ENCODE assay signal across 12 cellular contexts in the genomic region with DNA sequence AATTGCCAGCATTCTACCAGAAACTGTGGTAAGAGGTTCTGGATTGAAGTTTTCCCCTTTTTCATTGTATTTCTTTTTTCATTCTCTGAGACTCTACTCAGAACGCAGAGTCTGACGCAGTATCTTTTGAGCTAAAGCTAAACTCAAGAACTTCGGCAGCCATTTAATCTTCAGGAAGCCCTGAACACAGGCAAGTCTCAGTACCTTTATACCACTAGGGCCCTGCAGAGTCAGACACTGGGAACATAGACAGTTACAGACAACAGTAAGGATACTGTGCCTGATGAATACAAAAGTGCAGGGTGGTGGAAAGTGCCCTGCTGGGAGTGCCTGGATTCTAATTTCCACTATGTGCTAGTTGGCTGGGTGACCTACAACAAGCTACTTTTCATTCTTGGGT. TPM values are rescaled to one million over a fixed set of nuclear protein-coding genes. Genes with fewer than 3 reads are reported as not detected.
A peak's percentile ranks its signal among the peaks of the same experiment; 100 is the strongest.
DNase-seq lines count a peak whose midpoint lies in the region; ATAC-seq and TF ChIP-seq lines count a peak whose summit lies in the region.
"Not testable (repeated sequence)": the region's sequence is repeated elsewhere in the genome, so short reads cannot be mapped to it uniquely, and the experiment has no call there.
"Had no signal": no experiment of that assay in that cellular context is flagged by ENCODE, and none has a peak within 500 bp of the region (broad histone marks: within the 10 kb centered on the region; RNA-seq: fewer than 3 reads in every experiment).

No MANE protein-coding gene starts in this region.

- not testable (repeated sequence) for H3K9me2 ChIP-seq in Loucy (replicated peaks; ENCODE audit: low read depth, low read length)

- H3K79me2 ChIP-seq in Loucy (ENCODE audit: insufficient read depth, low read length): not testable (repeated sequence)

- 97 to 98% methylated on average over 3 of the region's 3 CpGs for WGBS in ectodermal cell, 2 experiments

- H3K27ac ChIP-seq in BLaER1; ectodermal cell (ENCODE audit: insufficient read depth, low read depth, low read length, poor library complexity, severe bottlenecking): not testable (repeated sequence)

- CTCF ChIA-PET in WTC11 (lab: Charles Lee): interaction anchor here (0.8 kb wide), 1 partner anchor 31 kb away, joined by 4 read pairs; no protein-coding TSS in a partner anchor
- CTCF ChIA-PET in activated naive CD4-positive, alpha-beta T cell treated with anti-CD3 and anti-CD28 coated beads for 36 hours (lab: Charles Lee): not testable (repeated sequence)

- H3K36me3 Mint-ChIP-seq in WTC11: peaks cover 17% of the 10 kb centered on the region
- peaks cover 14% of the 10 kb centered on the region for H3K36me3 Mint-ChIP-seq in activated naive CD4-positive, alpha-beta T cell treated with anti-CD3 and anti-CD28 coated beads for 36 hours (ENCODE audit: low read depth)
- not testable (repeated sequence) for H3K36me3 Mint-ChIP-seq in memory B cell; progenitor cell of endocrine pancreas (ENCODE audit: insufficient read depth)

- H3K4me2 ChIP-seq in BLaER1 (peak overlapping the region; percentile 70), Loucy (ENCODE audit: low read depth, low read length, poor library complexity, severe bottlenecking) (peak overlapping the region; percentile 79)

- peak overlapping the region; percentile 93 for H3K4me3 Mint-ChIP-seq in WTC11
- peak overlapping the region; percentile 95 for H3K4me3 Mint-ChIP-seq in activated naive CD4-positive, alpha-beta T cell treated with anti-CD3 and anti-CD28 coated beads for 36 hours
- H3K4me3 Mint-ChIP-seq in memory B cell: peak overlapping the region; percentile 98
- H3K4me3 Mint-ChIP-seq in progenitor cell of endocrine pancreas (ENCODE audit: low read depth): peak overlapping the region; percentile 92

- not testable (repeated sequence) for H3F3A ChIP-seq in Loucy (ENCODE audit: low read depth)

- not testable (repeated sequence) for ATAC-seq in WTC11; memory B cell (ENCODE audit: low read depth)

- not testable (repeated sequence) for H4K20me1 ChIP-seq in BLaER1; Loucy (ENCODE audit: insufficient read depth, low read length, poor library complexity, severe bottlenecking)

- in situ Hi-C loops in GM13976 (cut with MboI; ENCODE audit: low sequenced_read_pairs, unreplicated experiment): not testable (repeated sequence)

- intact Hi-C loops in activated naive CD4-positive, alpha-beta T cell treated with anti-CD3 and anti-CD28 coated beads for 36 hours (cut with micrococcal nuclease): not testable (repeated sequence)

- not testable (repeated sequence) for H3K27me3 Mint-ChIP-seq in WTC11 (ENCODE audit: low read depth); activated naive CD4-positive, alpha-beta T cell treated with anti-CD3 and anti-CD28 coated beads for 36 hours (ENCODE audit: low read depth); memory B cell; progenitor cell of endocrine pancreas

- H3K4me3 ChIP-seq in BLaER1: not testable (repeated sequence)
- H3K4me3 ChIP-seq in Loucy (ENCODE audit: low read length, poor library complexity, severe bottlenecking): peak overlapping the region; percentile 81
- peak overlapping the region; percentile 66 for H3K4me3 ChIP-seq in ectodermal cell (ENCODE audit: insufficient read depth, low read depth, low read length)

- not testable (repeated sequence) for H2AFZ ChIP-seq in Loucy (ENCODE audit: low read length)

- not testable (repeated sequence) for H3K9me3 ChIP-seq in BLaER1; Loucy (ENCODE audit: insufficient read depth, low read depth, low read length); ectodermal cell (ENCODE audit: control insufficient read depth, low read length)

- H3K36me3 ChIP-seq in BLaER1; Loucy (ENCODE audit: insufficient read depth, low read length); ectodermal cell (ENCODE audit: control insufficient read depth, insufficient read depth, low read length): not testable (repeated sequence)

- DNase-seq in GM13976 (ENCODE audit: low spot score): peak; percentile 3
- not testable (repeated sequence) for DNase-seq in WTC11 (ENCODE audit: low spot score); activated naive CD4-positive, alpha-beta T cell treated with anti-CD3 and anti-CD28 coated beads for 36 hours; memory B cell (ENCODE audit: low spot score in 2 of 2); progenitor cell of endocrine pancreas (ENCODE audit: low spot score, unreplicated experiment)

- POLR2A ChIA-PET in WTC11 (lab: Charles Lee): not testable (repeated sequence)

- not testable (repeated sequence) for H3K27ac Mint-ChIP-seq in WTC11; activated naive CD4-positive, alpha-beta T cell treated with anti-CD3 and anti-CD28 coated beads for 36 hours; progenitor cell of endocrine pancreas
- peak overlapping the region; percentile 24 for H3K27ac Mint-ChIP-seq in memory B cell

- not testable (repeated sequence) for TF ChIP-seq CTCF in GM13976 (IDR thresholded peaks at IDR 0.05; ENCODE audit: borderline replicate concordance, control extremely low read depth, extremely low read depth, insufficient read depth, missing control alignments); Loucy (conservative IDR thresholded peaks at IDR 0.05; ENCODE audit: low read length); WTC11 (IDR thresholded peaks at IDR 0.05); progenitor cell of endocrine pancreas (IDR thresholded peaks at IDR 0.05; ENCODE audit: unreplicated experiment)

- H3K9me3 Mint-ChIP-seq in WTC11; activated naive CD4-positive, alpha-beta T cell treated with anti-CD3 and anti-CD28 coated beads for 36 hours; memory B cell; progenitor cell of endocrine pancreas (ENCODE audit: low read depth): not testable (repeated sequence)

- not testable (repeated sequence) for H3K27me3 ChIP-seq in BLaER1; Loucy (ENCODE audit: insufficient read depth, low read length, poor library complexity, severe bottlenecking); ectodermal cell (ENCODE audit: control insufficient read depth, insufficient read depth, low read length, poor library complexity, severe bottlenecking)

- not testable (repeated sequence) for H3K9ac ChIP-seq in BLaER1; Loucy (ENCODE audit: low read depth, low read length, poor library complexity, severe bottlenecking)

- not testable (repeated sequence) for H3K4me1 ChIP-seq in BLaER1; ectodermal cell (ENCODE audit: control insufficient read depth, insufficient read depth, low read length)
- peaks cover 11% of the 10 kb centered on the region for H3K4me1 ChIP-seq in Loucy (ENCODE audit: insufficient read depth, low read length, poor library complexity, severe bottlenecking)

- H3K4me1 Mint-ChIP-seq in WTC11 (peaks cover 14% of the 10 kb centered on the region), memory B cell (peaks cover 12% of the 10 kb centered on the region)
- peaks cover 20% of the 10 kb centered on the region for H3K4me1 Mint-ChIP-seq in activated naive CD4-positive, alpha-beta T cell treated with anti-CD3 and anti-CD28 coated beads for 36 hours (ENCODE audit: low read depth)
- not testable (repeated sequence) for H3K4me1 Mint-ChIP-seq in progenitor cell of endocrine pancreas (ENCODE audit: low read depth)

RNA-seq across cellular contexts. Expression of a gene that starts 1.0 kb away (rescaled TPM):
- total RNA-seq in WTC11 (2021) (20.6 to 27.8 TPM (median 26.8 TPM) in 3 replicates), progenitor cell of endocrine pancreas (25.0 and 28.0 TPM in 2 replicates)
- total RNA-seq in activated naive CD4-positive, alpha-beta T cell treated with anti-CD3 and anti-CD28 coated beads for 36 hours: 10 to 100 TPM in 1 of 2 experiments, 1 to 10 TPM in 1; 10.0 to 10.4 TPM
- 41.2 TPM for polyA plus RNA-seq in ectodermal cell (2013, experiment 1 of 4)
- 50.1 TPM for polyA plus RNA-seq in ectodermal cell (2013, experiment 2 of 4)
- 31.7 TPM for polyA plus RNA-seq in ectodermal cell (2013, experiment 3 of 4)
- 41.1 TPM for polyA plus RNA-seq in ectodermal cell (2013, experiment 4 of 4)

RNA-seq across cellular contexts. Expression of a gene that starts 16.4 kb away (rescaled TPM):
- 61.3 to 83.6 TPM (median 66.8 TPM) in 3 replicates for total RNA-seq in WTC11 (2021)
- 10 to 100 TPM; 20.4 to 26.8 TPM for total RNA-seq in activated naive CD4-positive, alpha-beta T cell treated with anti-CD3 and anti-CD28 coated beads for 36 hours
- 129 TPM for polyA plus RNA-seq in ectodermal cell (2013, experiment 1 of 4)
- 137 TPM for polyA plus RNA-seq in ectodermal cell (2013, experiment 2 of 4)
- 95.3 TPM for polyA plus RNA-seq in ectodermal cell (2013, experiment 3 of 4)
- 93.7 TPM for polyA plus RNA-seq in ectodermal cell (2013, experiment 4 of 4)
- total RNA-seq in progenitor cell of endocrine pancreas: 97.0 and 98.0 TPM in 2 replicates

RNA-seq across cellular contexts. Expression of a gene that starts 48.9 kb away (rescaled TPM):
- 2.2 to 3.6 TPM (median 3.5 TPM) in 3 replicates for total RNA-seq in WTC11 (2021)
- total RNA-seq in activated naive CD4-positive, alpha-beta T cell treated with anti-CD3 and anti-CD28 coated beads for 36 hours: under 1 TPM; 0.57 to 0.69 TPM
- polyA plus RNA-seq in ectodermal cell (2013, experiment 1 of 4): 2.0 TPM
- 1.7 TPM for polyA plus RNA-seq in ectodermal cell (2013, experiment 2 of 4)
- polyA plus RNA-seq in ectodermal cell (2013, experiment 3 of 4): 2.6 TPM
- polyA plus RNA-seq in ectodermal cell (2013, experiment 4 of 4): 4.7 TPM
- 2.4 and 2.9 TPM in 2 replicates for total RNA-seq in progenitor cell of endocrine pancreas
- total RNA-seq: kidney epithelial cell, lung microvascular endothelial cell, renal cortical epithelial cell, SK-MEL-5 had no signal
